12 cellular contexts compared by ENCODE assay signal in the genomic region with DNA sequence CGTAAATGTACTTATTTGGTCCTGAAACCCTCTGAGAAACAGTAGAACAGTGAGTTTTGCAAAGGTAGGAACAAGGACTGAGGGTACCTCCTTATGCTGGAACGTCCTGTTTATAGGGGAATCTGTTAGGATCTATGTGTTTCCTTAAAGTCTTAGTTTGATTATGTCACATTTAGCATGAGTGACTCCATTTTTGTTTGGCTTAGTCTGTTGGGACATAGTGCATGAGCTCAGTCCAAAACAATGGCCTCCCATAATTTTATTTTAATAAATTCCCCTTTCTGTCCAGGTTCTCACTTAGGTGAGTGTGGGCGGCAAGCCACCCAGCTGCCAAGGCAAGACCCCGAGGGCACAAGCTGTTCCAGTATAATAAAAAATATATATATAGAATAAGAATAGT. TPM values are rescaled to one million over a fixed set of nuclear protein-coding genes. Genes with fewer than 3 reads are reported as not detected.
DNase-seq lines count a peak whose midpoint lies in the region; ATAC-seq and TF ChIP-seq lines count a peak whose summit lies in the region.
"Had no signal": no experiment of that assay in that cellular context is flagged by ENCODE, and none has a peak within 500 bp of the region (broad histone marks: within the 10 kb centered on the region; RNA-seq: fewer than 3 reads in every experiment).

No MANE protein-coding gene starts in this region.

- CTCF ChIA-PET in CD4-positive, alpha-beta memory T cell (lab: Charles Lee; ENCODE audit: partially characterized antibody) = interaction anchor here (0.9 to 2.5 kb wide), 5 partner anchors 10 to 283 kb away, joined by 3 to 8 read pairs (median 5); no protein-coding TSS in a partner anchor

- no peaks in the 10 kb centered on the region for H3K27me3 ChIP-seq in CD4-positive, alpha-beta memory T cell (ENCODE audit: insufficient read depth, low read length)
- H3K27me3 ChIP-seq in Peyer's patch = no peaks in the 10 kb centered on the region
- H3K27me3 ChIP-seq: SJSA1 had no signal

- H3K4me3 Mint-ChIP-seq in CD4-positive, alpha-beta memory T cell = peak overlapping the region in 3 of 8 donors; percentile 36 to 85 (median 54)
- H3K4me3 Mint-ChIP-seq in immature natural killer cell = peak overlapping the region in 1 of 5 donors; percentile 73
- H3K4me3 Mint-ChIP-seq in stimulated activated effector memory CD8-positive, alpha-beta T cell treated with anti-CD3 and anti-CD28 coated beads, Interleukin-12 subunit alpha, Interleukin-12 subunit beta, amount 100 ng/mL, for 72 hours = peak overlapping the region; percentile 54
- H3K4me3 Mint-ChIP-seq: HFFc6 had no signal

- ATAC-seq in stimulated activated effector memory CD8-positive, alpha-beta T cell treated with anti-CD3 and anti-CD28 coated beads, Interleukin-12 subunit alpha, Interleukin-12 subunit beta, amount 100 ng/mL, for 72 hours = no peak

- POLR2A ChIA-PET in CD4-positive, alpha-beta memory T cell (lab: Charles Lee; ENCODE audit: partially characterized antibody) = no interaction called here

- peak overlapping the region in 4 of 7 donors; percentile 51 to 97 (median 71) for H3K27ac Mint-ChIP-seq in CD4-positive, alpha-beta memory T cell
- H3K27ac Mint-ChIP-seq in immature natural killer cell = peak overlapping the region in 5 of 6 donors; percentile 95 to 99 (median 98)
- H3K27ac Mint-ChIP-seq in stimulated activated effector memory CD8-positive, alpha-beta T cell treated with anti-CD3 and anti-CD28 coated beads, Interleukin-12 subunit alpha, Interleukin-12 subunit beta, amount 100 ng/mL, for 72 hours = no peak overlapping the region
- H3K27ac Mint-ChIP-seq: HFFc6 had no signal

- no peak overlapping the region for H3K4me3 ChIP-seq in CD4-positive, alpha-beta memory T cell (ENCODE audit: low read length in 2 of 2)
- H3K4me3 ChIP-seq in Peyer's patch = no peak overlapping the region
- H3K4me3 ChIP-seq: SJSA1 had no signal

- H3K27me3 Mint-ChIP-seq in CD4-positive, alpha-beta memory T cell = no peaks in the 10 kb centered on the region
- peaks cover 11 to 27% (median 17%) of the 10 kb centered on the region in 3 donors for H3K27me3 Mint-ChIP-seq in immature natural killer cell (ENCODE audit: low read depth in 3 of 3)

- peaks cover 35% of the 10 kb centered on the region for H3K4me1 ChIP-seq in CD4-positive, alpha-beta memory T cell (ENCODE audit: insufficient read depth, low read length)
- peaks cover 0 to 18% (median 7%) of the 10 kb centered on the region in 4 donors for H3K4me1 ChIP-seq in Peyer's patch
- H3K4me1 ChIP-seq: SJSA1 had no signal

- H3K9me3 ChIP-seq in CD4-positive, alpha-beta memory T cell (ENCODE audit: control insufficient read depth in 1 of 2, low read length in 2 of 2) = no peaks in the 10 kb centered on the region
- no peaks in the 10 kb centered on the region for H3K9me3 ChIP-seq in Peyer's patch
- H3K9me3 ChIP-seq: SJSA1 had no signal

- H3K4me1 Mint-ChIP-seq in CD4-positive, alpha-beta memory T cell = peaks cover 20 to 53% (median 32%) of the 10 kb centered on the region in 4 donors
- H3K4me1 Mint-ChIP-seq in immature natural killer cell = peaks cover 55 to 65% of the 10 kb centered on the region in 2 donors
- H3K4me1 Mint-ChIP-seq in stimulated activated effector memory CD8-positive, alpha-beta T cell treated with anti-CD3 and anti-CD28 coated beads, Interleukin-12 subunit alpha, Interleukin-12 subunit beta, amount 100 ng/mL, for 72 hours = peaks cover 39% of the 10 kb centered on the region

- TF ChIP-seq POLR2A in Peyer's patch (IDR thresholded peaks at IDR 0.05) = no peak

- H3K27ac ChIP-seq in CD4-positive, alpha-beta memory T cell (ENCODE audit: low read depth, low read length) = no peak overlapping the region
- H3K27ac ChIP-seq in Peyer's patch = peak overlapping the region in 3 of 4 donors; percentile 41 to 68 (median 65)
- H3K27ac ChIP-seq: SJSA1 had no signal

- intact Hi-C loops in CD4-positive, alpha-beta memory T cell (cut with micrococcal nuclease) = loop anchor here (1.0 to 5.0 kb wide), 3 partner anchors 28 to 84 kb away; a partner anchor contains a TSS

- no peak for TF ChIP-seq CTCF in Peyer's patch (IDR thresholded peaks at IDR 0.05)

- no peak for DNase-seq in CD4-positive, alpha-beta memory T cell
- DNase-seq in Peyer's patch (no peak), immature natural killer cell (no peak), NCI-H1092 (lab: John Stamatoyannopoulos, UW) (no peak), NCI-H2227 (lab: John Stamatoyannopoulos, UW; ENCODE audit: unreplicated experiment) (no peak), kidney tubule cell (ENCODE audit: low spot score) (no peak)
- DNase-seq in stimulated activated effector memory CD8-positive, alpha-beta T cell treated with anti-CD3 and anti-CD28 coated beads, Interleukin-12 subunit alpha, Interleukin-12 subunit beta, amount 100 ng/mL, for 72 hours (ENCODE audit: low spot score in 2 of 2) = no peak
- DNase-seq: DMS 273 treated with DMSO at 0.1 percent for 48 hours had no signal

- H3K9me3 Mint-ChIP-seq in CD4-positive, alpha-beta memory T cell = peaks cover 0 to 6% (median 5%) of the 10 kb centered on the region in 8 donors
- no peaks in the 10 kb centered on the region for H3K9me3 Mint-ChIP-seq in immature natural killer cell
- no peaks in the 10 kb centered on the region for H3K9me3 Mint-ChIP-seq in stimulated activated effector memory CD8-positive, alpha-beta T cell treated with anti-CD3 and anti-CD28 coated beads, Interleukin-12 subunit alpha, Interleukin-12 subunit beta, amount 100 ng/mL, for 72 hours
- H3K9me3 Mint-ChIP-seq: HFFc6 had no signal

- peaks cover 3 to 10% of the 10 kb centered on the region in 2 donors for H3K36me3 Mint-ChIP-seq in CD4-positive, alpha-beta memory T cell
- H3K36me3 Mint-ChIP-seq in immature natural killer cell = peaks cover 0 to 4% (median 0%) of the 10 kb centered on the region in 3 donors
- peaks cover 11% of the 10 kb centered on the region for H3K36me3 Mint-ChIP-seq in stimulated activated effector memory CD8-positive, alpha-beta T cell treated with anti-CD3 and anti-CD28 coated beads, Interleukin-12 subunit alpha, Interleukin-12 subunit beta, amount 100 ng/mL, for 72 hours

- H3K36me3 ChIP-seq in CD4-positive, alpha-beta memory T cell (ENCODE audit: insufficient read depth, low read length) = no peaks in the 10 kb centered on the region
- H3K36me3 ChIP-seq in Peyer's patch = no peaks in the 10 kb centered on the region
- H3K36me3 ChIP-seq: SJSA1 had no signal

RNA-seq across cellular contexts. Expression of a gene that starts 27.7 kb away (rescaled TPM):
- total RNA-seq in CD4-positive, alpha-beta memory T cell = not detected
- polyA plus RNA-seq in CD4-positive, alpha-beta memory T cell = not detected
- total RNA-seq in Peyer's patch = not detected
- polyA plus RNA-seq in immature natural killer cell = not detected
- total RNA-seq: Daoy, HFFc6, PC-3, SJSA1 had no signal

RNA-seq across cellular contexts. Expression of a gene that starts 27.9 kb away (rescaled TPM):
- total RNA-seq in CD4-positive, alpha-beta memory T cell = 10 to 100 TPM; 62.2 to 67.7 TPM
- polyA plus RNA-seq in CD4-positive, alpha-beta memory T cell = 1 to 10 TPM in 1 of 2 donors, under 1 TPM in 1; 0.57 to 4.9 TPM
- 100 to 1,000 TPM in 2 of 4 donors, 10 to 100 TPM in 2; 62.3 to 133 (median 113) TPM for total RNA-seq in Peyer's patch
- polyA plus RNA-seq in immature natural killer cell = 10 to 100 TPM in 1 of 3 donors, 1 to 10 TPM in 2; 5.3 to 16.9 (median 6.2) TPM
